8 cellular contexts compared by ENCODE assay signal in genomic region chr5:91383027-91383955, GRCh38. TPM values are rescaled to one million over a fixed set of nuclear protein-coding genes. Genes with fewer than 3 reads are reported as not detected.
DNase-seq lines count a peak whose midpoint lies in the region; ATAC-seq, FAIRE-seq and TF ChIP-seq lines count a peak whose summit lies in the region.

Gene ARRDC3, minus strand, starts transcription at chr5:91383317. Its CDS starts 225 bp downstream, at chr5:91383092.

- ATAC-seq in HG02678 (IDR thresholded peaks at IDR 0.05; ENCODE audit: unreplicated experiment) = peak; percentile 51
- peak; percentile 82 for ATAC-seq in Right ventricle myocardium inferior
- ATAC-seq in pancreas = peak; percentile 62 to 71 (median 67)

- no peaks in the 10 kb centered on the region for H3K36me3 ChIP-seq in pancreas
- peaks cover 0 to under 1% of the 10 kb centered on the region in 2 donors for H3K36me3 ChIP-seq in thyroid gland

- H3K27ac ChIP-seq in pancreas = peak within 1 kb of the TSS; percentile 97 to 100 (median 99)
- peak within 1 kb of the TSS; percentile 94 to 100 (median 100) for H3K27ac ChIP-seq in thyroid gland

- peak; percentile 96 to 99 for TF ChIP-seq POLR2A in thyroid gland (IDR thresholded peaks at IDR 0.05)

- no peak for FAIRE-seq in pancreas (lab: Jason Lieb, UNC)

- H3K9me3 ChIP-seq in pancreas = no peaks in the 10 kb centered on the region
- no peaks in the 10 kb centered on the region for H3K9me3 ChIP-seq in thyroid gland

- H3K4me3 ChIP-seq in GM12865 (ENCODE audit: low read depth, low read length) (peak within 1 kb of the TSS; percentile 83), pancreas (peak within 1 kb of the TSS; percentile 57 to 80 (median 58)), thyroid gland (replicated peaks in 1 of 3) (peak within 1 kb of the TSS; percentile 74 to 83 (median 77))

- no peaks in the 10 kb centered on the region for H3K27me3 ChIP-seq in pancreas
- H3K27me3 ChIP-seq in thyroid gland = no peaks in the 10 kb centered on the region

- H3K4me1 ChIP-seq in pancreas = peaks cover 5 to 9% (median 8%) of the 10 kb centered on the region in 3 donors
- H3K4me1 ChIP-seq in thyroid gland = peaks cover 2 to 4% of the 10 kb centered on the region in 2 donors

- DNase-seq in GM12865 (ENCODE audit: low read depth) = peak; percentile 99
- peak; percentile 90 for DNase-seq in NCI-H1105 treated with DMSO at 0.1 percent for 48 hours (lab: John Stamatoyannopoulos, UW)
- DNase-seq in SW 1271 (lab: John Stamatoyannopoulos, UW) = peak; percentile 95 to 99
- DNase-seq in activated naive CD8-positive, alpha-beta T cell treated with anti-CD3 and anti-CD28 coated beads, Interleukin-2, amount 50 U/mL, for 16 hours (ENCODE audit: low read depth, low spot score) = peak; percentile 89
- peak; percentile 99 for DNase-seq in Right ventricle myocardium inferior (ENCODE audit: missing footprints)
- DNase-seq in pancreas = peak; percentile 93 to 99 (median 96)
- DNase-seq in thyroid gland = peak; percentile 97

- TF ChIP-seq CTCF in GM12865 (IDR thresholded peaks at IDR 0.05; ENCODE audit: insufficient read depth, low read depth, low read length, missing control alignments) (no peak), pancreas (IDR thresholded peaks at IDR 0.05) (no peak), thyroid gland (IDR thresholded peaks at IDR 0.05) (no peak)

- WGBS in pancreas, 2 donors = 0% methylated on average over 49 of the region's 49 CpGs
- 0% methylated on average over 37 to 41 of the region's 49 CpGs for WGBS in thyroid gland, 2 donors

- intact Hi-C loops in Right ventricle myocardium inferior (cut with DNase I) = loop anchor here (1.0 kb wide), 2 partner anchors 103 to 282 kb away; no protein-coding TSS in a partner anchor
- intact Hi-C loops in pancreas (cut with DNase I) = loop anchor here in 2 of 3 donors (5.0 to 10.0 kb wide), 4 partner anchors 101 to 518 kb away; no protein-coding TSS in a partner anchor
- intact Hi-C loops in thyroid gland (cut with DNase I) = loop anchor here (5.0 to 10.0 kb wide), 2 partner anchors 156 to 518 kb away; no protein-coding TSS in a partner anchor

RNA-seq across cellular contexts. Expression of gene ARRDC3, which starts in this region (rescaled TPM):
- total RNA-seq in Right ventricle myocardium inferior = 19.9 TPM
- total RNA-seq in pancreas = 10 to 100 TPM; 11.4 to 79.6 (median 24.9) TPM
- 1 to 10 TPM; 7.3 to 8.5 TPM for polyA plus RNA-seq in pancreas
- total RNA-seq in thyroid gland = 100 to 1,000 TPM; 168 to 289 (median 228) TPM

Comparison
In these comparisons a context has a peak if more than half of its experiments do, and no peak if none do; other contexts are left out.
1. Peak in every context shown above with its lines: DNase-seq, ATAC-seq, H3K4me3 ChIP-seq and H3K27ac ChIP-seq.